ENCODE assay signal across 10 cellular contexts in genomic region chr7:112484671-112485097, GRCh38. TPM values are rescaled to one million over a fixed set of nuclear protein-coding genes. Genes with fewer than 3 reads are reported as not detected.
DNase-seq lines count a peak whose midpoint lies in the region; ATAC-seq and TF ChIP-seq lines count a peak whose summit lies in the region.
"Had no signal": no experiment of that assay in that cellular context is flagged by ENCODE, and none has a peak within 500 bp of the region (broad histone marks: within the 10 kb centered on the region; RNA-seq: fewer than 3 reads in every experiment).

No MANE protein-coding gene starts in this region.

- H3K4me2 ChIP-seq in SK-N-SH, result peak overlapping the region; percentile 21

- DNase-seq in Daoy (ENCODE audit: low read depth) (peak; percentile 75), SK-N-SH (no peak), fibroblast of the aortic adventitia (ENCODE audit: low read depth) (peak; percentile 84), pulmonary artery endothelial cell (ENCODE audit: low read depth, low spot score) (peak; percentile 78), activated T-cell treated with anti-CD3 and anti-CD28 coated beads for 4 hours (no peak), DMS153 (lab: John Stamatoyannopoulos, UW) (no peak)
- DNase-seq: activated naive CD8-positive, alpha-beta T cell treated with anti-CD3 and anti-CD28 coated beads, Interleukin-2, amount 50 U/mL, for 24 hours; T-helper 2 cell had no signal

- no peaks in the 10 kb centered on the region for H3K9me2 ChIP-seq in SK-N-SH

- TF ChIP-seq EP300 in SK-N-SH (IDR thresholded peaks at IDR 0.05; ENCODE audit: borderline replicate concordance in 1 of 2, low read depth in 1 of 2, low read length in 1 of 2), result peak in 1 of 2 experiments; percentile 57; a peak in 1 of 4 replicates

- H2AFZ ChIP-seq in SK-N-SH (ENCODE audit: low read depth), result no peak overlapping the region

- peaks cover 17 to 27% of the 10 kb centered on the region in 2 experiments for H3K4me1 ChIP-seq in SK-N-SH (ENCODE audit: control insufficient read depth in 1 of 2, insufficient read depth in 2 of 2, low read depth in 1 of 2, low read length in 1 of 2)

- H3K27me3 Mint-ChIP-seq in activated T-helper 17 cell treated with anti-CD3 and anti-CD28 coated beads, Interleukin-2, amount 50 U/mL, for 72 hours, result no peaks in the 10 kb centered on the region
- H3K27me3 Mint-ChIP-seq: activated naive CD8-positive, alpha-beta T cell treated with anti-CD3 and anti-CD28 coated beads, Interleukin-2, amount 50 U/mL, for 24 hours had no signal

- H3F3A ChIP-seq in SK-N-SH (replicated peaks; ENCODE audit: insufficient read depth), result peaks cover 36% of the 10 kb centered on the region

- H4K20me1 ChIP-seq in SK-N-SH (ENCODE audit: insufficient read depth), result no peaks in the 10 kb centered on the region

- H3K36me3 Mint-ChIP-seq in activated T-helper 17 cell treated with anti-CD3 and anti-CD28 coated beads, Interleukin-2, amount 50 U/mL, for 72 hours (ENCODE audit: low read depth), result peaks cover 4% of the 10 kb centered on the region

- POLR2A ChIA-PET in SK-N-SH (lab: Yijun Ruan, JAX), result interaction anchor here (1.6 kb wide), 1 partner anchor 34 kb away, joined by 3 read pairs; the partner anchor contains the start of gene IFRD1

- no peaks in the 10 kb centered on the region for H3K79me2 ChIP-seq in SK-N-SH (ENCODE audit: insufficient read depth)

- no peak for ATAC-seq in activated T-helper 17 cell treated with anti-CD3 and anti-CD28 coated beads, Interleukin-2, amount 50 U/mL, for 72 hours (replicated peaks)
- ATAC-seq in HG02973 (IDR thresholded peaks at IDR 0.05; ENCODE audit: unreplicated experiment), result no peak
- ATAC-seq: activated naive CD8-positive, alpha-beta T cell treated with anti-CD3 and anti-CD28 coated beads, Interleukin-2, amount 50 U/mL, for 24 hours had no signal

- H3K9ac ChIP-seq in SK-N-SH, result no peak overlapping the region

- H3K4me1 Mint-ChIP-seq in activated T-helper 17 cell treated with anti-CD3 and anti-CD28 coated beads, Interleukin-2, amount 50 U/mL, for 72 hours, result peaks cover 5% of the 10 kb centered on the region

- no peaks in the 10 kb centered on the region for H3K9me3 ChIP-seq in SK-N-SH

- H3K9me3 Mint-ChIP-seq in activated T-helper 17 cell treated with anti-CD3 and anti-CD28 coated beads, Interleukin-2, amount 50 U/mL, for 72 hours, result no peaks in the 10 kb centered on the region
- H3K9me3 Mint-ChIP-seq: activated naive CD8-positive, alpha-beta T cell treated with anti-CD3 and anti-CD28 coated beads, Interleukin-2, amount 50 U/mL, for 24 hours had no signal

- H3K27me3 ChIP-seq in SK-N-SH (ENCODE audit: insufficient read depth), result no peaks in the 10 kb centered on the region

- CTCF ChIA-PET in SK-N-SH (lab: Yijun Ruan, JAX), result interaction anchor here (0.7 to 3.9 kb wide), 4 partner anchors 11 to 721 kb away, joined by 3 to 23 read pairs (median 6); no protein-coding TSS in a partner anchor

- TF ChIP-seq CTCF in SK-N-SH (IDR thresholded peaks at IDR 0.05) (no peak), fibroblast of the aortic adventitia (IDR thresholded peaks at IDR 0.05; ENCODE audit: insufficient read depth, low read length) (no peak)

- H3K36me3 ChIP-seq in SK-N-SH (replicated peaks in 1 of 2; ENCODE audit: control insufficient read depth in 1 of 2, insufficient read depth in 2 of 2, low read length in 1 of 2), result no peaks in the 10 kb centered on the region

- TF ChIP-seq RAD21 in SK-N-SH (IDR thresholded peaks at IDR 0.05; ENCODE audit: low read length), result no peak

- 14% methylated on average over 3 of the region's 3 CpGs for WGBS in SK-N-SH (ENCODE audit: low lambda C conversion rate)

- H3K27ac ChIP-seq in SK-N-SH (ENCODE audit: low read depth in 2 of 2, low read length in 1 of 2), result peak overlapping the region; percentile 43 to 71; a peak in 3 of 4 replicates

- no peak overlapping the region for H3K4me3 ChIP-seq in SK-N-SH (ENCODE audit: low read depth in 2 of 2, low read length in 1 of 2)
- no peak overlapping the region for H3K4me3 ChIP-seq in fibroblast of the aortic adventitia (ENCODE audit: low read depth, low read length)

- no peak overlapping the region for H3K27ac Mint-ChIP-seq in activated T-helper 17 cell treated with anti-CD3 and anti-CD28 coated beads, Interleukin-2, amount 50 U/mL, for 72 hours
- H3K27ac Mint-ChIP-seq: activated naive CD8-positive, alpha-beta T cell treated with anti-CD3 and anti-CD28 coated beads, Interleukin-2, amount 50 U/mL, for 24 hours had no signal

- no peak overlapping the region for H3K4me3 Mint-ChIP-seq in activated T-helper 17 cell treated with anti-CD3 and anti-CD28 coated beads, Interleukin-2, amount 50 U/mL, for 72 hours
- H3K4me3 Mint-ChIP-seq: activated naive CD8-positive, alpha-beta T cell treated with anti-CD3 and anti-CD28 coated beads, Interleukin-2, amount 50 U/mL, for 24 hours had no signal

TF ChIP-seq in SK-N-SH, 30 proteins besides CTCF, POLR2A, EP300 and RAD21 (continues in another document):
- TF ChIP-seq RFX5 (IDR thresholded peaks at IDR 0.05; ENCODE audit: low read length), result no peak
- TF ChIP-seq, protein P1, sequence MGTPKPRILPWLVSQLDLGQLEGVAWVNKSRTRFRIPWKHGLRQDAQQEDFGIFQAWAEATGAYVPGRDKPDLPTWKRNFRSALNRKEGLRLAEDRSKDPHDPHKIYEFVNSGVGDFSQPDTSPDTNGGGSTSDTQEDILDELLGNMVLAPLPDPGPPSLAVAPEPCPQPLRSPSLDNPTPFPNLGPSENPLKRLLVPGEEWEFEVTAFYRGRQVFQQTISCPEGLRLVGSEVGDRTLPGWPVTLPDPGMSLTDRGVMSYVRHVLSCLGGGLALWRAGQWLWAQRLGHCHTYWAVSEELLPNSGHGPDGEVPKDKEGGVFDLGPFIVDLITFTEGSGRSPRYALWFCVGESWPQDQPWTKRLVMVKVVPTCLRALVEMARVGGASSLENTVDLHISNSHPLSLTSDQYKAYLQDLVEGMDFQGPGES (IDR thresholded peaks at IDR 0.05; ENCODE audit: low read depth, low read length), result no peak
- TF ChIP-seq TEAD4 (IDR thresholded peaks at IDR 0.05; ENCODE audit: borderline replicate concordance, insufficient read depth), result no peak
- TF ChIP-seq SIN3A (IDR thresholded peaks at IDR 0.05; ENCODE audit: borderline replicate concordance, low read depth, low read length), result no peak; the same call in 1 of the 2 replicates
- peak; percentile 57; the same call in 1 of the 2 replicates for TF ChIP-seq POLR2AphosphoS5 (IDR thresholded peaks at IDR 0.05; ENCODE audit: low read depth, low read length)
- TF ChIP-seq FOXJ3 (CRISPR knock-in tag; IDR thresholded peaks at IDR 0.05), result no peak
- TF ChIP-seq FOSL2 (IDR thresholded peaks at IDR 0.05; ENCODE audit: borderline replicate concordance, low read depth), result peak; percentile 85
- TF ChIP-seq, protein P2, sequence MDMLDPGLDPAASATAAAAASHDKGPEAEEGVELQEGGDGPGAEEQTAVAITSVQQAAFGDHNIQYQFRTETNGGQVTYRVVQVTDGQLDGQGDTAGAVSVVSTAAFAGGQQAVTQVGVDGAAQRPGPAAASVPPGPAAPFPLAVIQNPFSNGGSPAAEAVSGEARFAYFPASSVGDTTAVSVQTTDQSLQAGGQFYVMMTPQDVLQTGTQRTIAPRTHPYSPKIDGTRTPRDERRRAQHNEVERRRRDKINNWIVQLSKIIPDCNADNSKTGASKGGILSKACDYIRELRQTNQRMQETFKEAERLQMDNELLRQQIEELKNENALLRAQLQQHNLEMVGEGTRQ (IDR thresholded peaks at IDR 0.05; ENCODE audit: borderline replicate concordance, low read depth, low read length), result no peak
- TF ChIP-seq ELF1 (IDR thresholded peaks at IDR 0.05), result peak; percentile 43; the same call in 1 of the 2 replicates
- no peak for TF ChIP-seq RCOR1 (IDR thresholded peaks at IDR 0.05; ENCODE audit: low read length)
- TF ChIP-seq MEF2A (IDR thresholded peaks at IDR 0.05; ENCODE audit: borderline replicate concordance, low read depth), result peak; percentile 88; the same call in 1 of the 2 replicates
- no peak for TF ChIP-seq MXI1 (IDR thresholded peaks at IDR 0.05; ENCODE audit: low read depth, low read length)
- no peak; the same call in 1 of the 2 replicates for TF ChIP-seq NFIC (IDR thresholded peaks at IDR 0.05; ENCODE audit: borderline replicate concordance)
- TF ChIP-seq CHD2 (IDR thresholded peaks at IDR 0.05; ENCODE audit: low read length, partially characterized antibody), result no peak
- TF ChIP-seq FOXM1 (IDR thresholded peaks at IDR 0.05; ENCODE audit: low read depth), result no peak
- TF ChIP-seq GABPA (IDR thresholded peaks at IDR 0.05; ENCODE audit: low read depth), result no peak
- TF ChIP-seq MAX (IDR thresholded peaks at IDR 0.05; ENCODE audit: low read depth), result peak; percentile 54; the same call in 1 of the 2 replicates
- TF ChIP-seq JUND (IDR thresholded peaks at IDR 0.05), result peak; percentile 81
- peak; percentile 77 for TF ChIP-seq TCF12 (IDR thresholded peaks at IDR 0.05)

RNA-seq across cellular contexts. Expression of gene LSMEM1, which starts 3.9 kb away (rescaled TPM):
- total RNA-seq in Daoy (2014; rRNA removed; shearing (Covaris generic)), result 0.74 TPM in 1 of 2 replicates, not detected in the other
- polyA plus RNA-seq in SK-N-SH (2012; rRNA removed), result 1.0 and 1.1 TPM in 2 replicates
- 0.42 and 0.57 TPM in 2 replicates for polyA plus RNA-seq in SK-N-SH (2012; cell fraction: cytosol; rRNA removed)
- polyA plus RNA-seq in SK-N-SH (2012; cell fraction: nucleus; rRNA removed), result 2.0 and 6.1 TPM in 2 replicates
- total RNA-seq in fibroblast of the aortic adventitia (ENCODE audit: low replicate concordance) (0.27 TPM in 1 of 2 replicates, not detected in the other), pulmonary artery endothelial cell (0.26 and 0.92 TPM in 2 replicates)
- total RNA-seq in activated T-helper 17 cell treated with anti-CD3 and anti-CD28 coated beads, Interleukin-2, amount 50 U/mL, for 72 hours, result 1 to 10 TPM in 1 of 2 donors, under 1 TPM in 1; 0.42 to 1.0 TPM

RNA-seq across cellular contexts. Expression of gene IFRD1, which starts 34.4 kb away (rescaled TPM):
- total RNA-seq in Daoy (2014; rRNA removed; shearing (Covaris generic)), result 200 and 238 TPM in 2 replicates
- polyA plus RNA-seq in SK-N-SH (2012; rRNA removed), result 31.0 and 39.7 TPM in 2 replicates
- 33.1 and 38.6 TPM in 2 replicates for polyA plus RNA-seq in SK-N-SH (2012; cell fraction: cytosol; rRNA removed)
- 49.1 and 103 TPM in 2 replicates for polyA plus RNA-seq in SK-N-SH (2012; cell fraction: nucleus; rRNA removed)
- total RNA-seq in fibroblast of the aortic adventitia (ENCODE audit: low replicate concordance) (49.5 and 92.7 TPM in 2 replicates), pulmonary artery endothelial cell (31.1 and 45.5 TPM in 2 replicates)
- 10 to 100 TPM; 38.6 to 57.2 TPM for total RNA-seq in activated T-helper 17 cell treated with anti-CD3 and anti-CD28 coated beads, Interleukin-2, amount 50 U/mL, for 72 hours

Comparison
In these comparisons a context has a peak if more than half of its experiments do, and no peak if none do; other contexts are left out.
1. DNase-seq: peak in Daoy (single experiment), fibroblast of the aortic adventitia (single experiment) and pulmonary artery endothelial cell (single experiment); none in SK-N-SH (single experiment), activated T-cell treated with anti-CD3 and anti-CD28 coated beads for 4 hours (single experiment) and DMS153 (single experiment).